Comparison of ENCODE assay signal across 7 cellular contexts in genomic region chr4:7147261-7147660, GRCh38.
"Had no signal": no experiment of that assay in that cellular context is flagged by ENCODE, and none has a peak within 500 bp of the region (broad histone marks: within the 10 kb centered on the region; RNA-seq: fewer than 3 reads in every experiment).

No MANE protein-coding gene starts in this region.

- H3K4me2 ChIP-seq: GM23338 had no signal

- H3K9me3 ChIP-seq: HAP-1 had no signal

- H3K4me3 Mint-ChIP-seq: GM23338 had no signal

- ATAC-seq: GM23338, HCT116, HepG2 had no signal

- H3K4me1 ChIP-seq: HAP-1 had no signal

- H3K4me3 ChIP-seq: GM23338, HAP-1 had no signal

- H3K36me3 ChIP-seq: HAP-1 had no signal

- H3K27ac ChIP-seq: HL-60 had no signal

- H2AFZ ChIP-seq: GM23338 had no signal

- H3K36me3 Mint-ChIP-seq: IgD-negative memory B cell had no signal

- H3K9me3 Mint-ChIP-seq: GM23338, IgD-negative memory B cell had no signal

- DNase-seq: KBM-7 had no signal

- H3K4me1 Mint-ChIP-seq: GM23338 had no signal

- H3K27ac Mint-ChIP-seq: GM23338, IgD-negative memory B cell had no signal
